In the genomic region with DNA sequence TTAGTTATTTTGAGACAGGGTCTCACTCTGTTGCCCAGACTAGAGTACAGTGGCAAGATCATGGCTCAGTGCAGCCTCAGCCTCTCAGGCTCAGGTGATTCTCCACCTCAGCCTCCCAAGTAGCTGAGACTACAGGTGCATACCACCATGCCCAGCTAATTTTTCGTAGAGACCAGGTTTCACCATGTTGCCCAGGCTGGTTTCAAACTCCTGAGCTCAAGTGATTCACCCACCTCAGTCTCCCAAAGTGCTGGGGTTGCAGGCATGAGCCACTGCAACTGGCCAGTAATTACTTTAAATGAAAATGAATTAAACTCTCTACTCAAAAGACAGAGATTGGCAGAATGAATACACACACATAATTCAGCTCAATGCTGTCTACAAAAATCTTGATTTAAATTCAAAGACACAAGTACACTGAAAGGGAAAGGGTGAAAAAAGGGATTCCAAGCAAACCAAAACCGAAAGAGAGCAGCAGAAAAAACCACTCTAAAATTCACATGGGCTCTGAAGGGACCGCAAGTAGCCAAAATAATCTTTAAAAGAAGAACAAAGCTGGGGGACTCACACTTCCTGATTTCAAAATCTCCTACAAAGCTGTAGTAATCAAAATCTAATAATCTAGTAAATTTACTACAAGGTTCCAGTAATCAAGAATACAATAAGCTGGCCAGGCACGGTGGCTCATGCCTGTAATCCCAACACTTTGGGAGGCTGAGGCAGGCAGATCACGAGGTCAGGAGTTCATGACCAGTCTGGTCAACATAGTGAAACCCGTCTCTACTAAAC, we compare ENCODE assay signal across 9 cellular contexts. TPM values are rescaled to one million over a fixed set of nuclear protein-coding genes. Genes with fewer than 3 reads are reported as not detected.
DNase-seq lines count a peak whose midpoint lies in the region; ATAC-seq and TF ChIP-seq lines count a peak whose summit lies in the region.
"Had no signal": no experiment of that assay in that cellular context is flagged by ENCODE, and none has a peak within 500 bp of the region (broad histone marks: within the 10 kb centered on the region; RNA-seq: fewer than 3 reads in every experiment).

No MANE protein-coding gene starts in this region.

- H4K20me1 ChIP-seq in PC-3 (ENCODE audit: low read length) = no peaks in the 10 kb centered on the region

- no peaks in the 10 kb centered on the region for H3K79me2 ChIP-seq in PC-3 (ENCODE audit: low read length)

- TF ChIP-seq CTCF in right lobe of liver (IDR thresholded peaks at IDR 0.05) (no peak), PC-3 (conservative IDR thresholded peaks at IDR 0.05; ENCODE audit: low read depth, low read length) (no peak)

- H3K27me3 Mint-ChIP-seq in naive thymus-derived CD8-positive, alpha-beta T cell = peaks cover 0 to 2% (median 0%) of the 10 kb centered on the region in 5 donors

- no peak overlapping the region for H3K9ac ChIP-seq in PC-3 (ENCODE audit: low read length)

- CTCF ChIA-PET in PC-3 (lab: Charles Lee) = interaction anchor here (0.6 kb wide), 1 partner anchor 197 kb away, joined by 3 read pairs; the partner anchor contains the start of gene IDUA

- no TSS peak for BruUV-seq in PC-3 (replicated peaks; lab: Mats Ljungman, UMichigan)

- H3K4me3 ChIP-seq in right lobe of liver (no peak overlapping the region), PC-3 (ENCODE audit: low read length) (no peak overlapping the region)

- POLR2A ChIA-PET in PC-3 (lab: Charles Lee; ENCODE audit: unreplicated experiment) = no interaction called here
- POLR2A ChIA-PET in naive thymus-derived CD8-positive, alpha-beta T cell (lab: Charles Lee) = interaction anchor here (1.5 to 2.1 kb wide), 3 partner anchors 9 to 18 kb away, joined by 5 to 6 read pairs (median 5); partner anchors contain the start of gene SPON2

- H2AFZ ChIP-seq in PC-3 (ENCODE audit: low read length) = no peak overlapping the region

- H3K9me3 Mint-ChIP-seq in naive thymus-derived CD8-positive, alpha-beta T cell = peaks cover 4 to 19% (median 13%) of the 10 kb centered on the region in 9 donors

- peak overlapping the region in 5 of 10 donors; percentile 5 to 74 (median 52) for H3K4me3 Mint-ChIP-seq in naive thymus-derived CD8-positive, alpha-beta T cell

- H3K9me3 ChIP-seq in right lobe of liver = no peaks in the 10 kb centered on the region
- no peaks in the 10 kb centered on the region for H3K9me3 ChIP-seq in PC-3 (ENCODE audit: low read length)

- H3K27ac Mint-ChIP-seq in naive thymus-derived CD8-positive, alpha-beta T cell = peak overlapping the region in 5 of 10 donors; percentile 11 to 76 (median 49)

- H3K9me2 ChIP-seq in PC-3 (replicated peaks; ENCODE audit: low read length) = no peaks in the 10 kb centered on the region

- H3F3A ChIP-seq in PC-3 (ENCODE audit: low read length, unreplicated experiment) = no peaks in the 10 kb centered on the region

- ATAC-seq in GM21529 (IDR thresholded peaks at IDR 0.05; ENCODE audit: unreplicated experiment) = peak; percentile 86
- peak; percentile 35 to 72 (median 54) for ATAC-seq in right lobe of liver
- no peak for ATAC-seq in PC-3
- no peak for ATAC-seq in naive thymus-derived CD8-positive, alpha-beta T cell

- DNase-seq in GF-D8 (lab: John Stamatoyannopoulos, UW) (peak; percentile 4), RPMI8226 (peak; percentile 63), right lobe of liver (no peak), HuH-7.5 (ENCODE audit: low spot score) (no peak), PC-3 (no peak), DMS153 (lab: John Stamatoyannopoulos, UW) (no peak)
- DNase-seq in naive thymus-derived CD8-positive, alpha-beta T cell = no peak
- DNase-seq: NCI-H146 had no signal

- intact Hi-C loops in right lobe of liver (cut with DNase I) = no loop called here
- intact Hi-C loops in PC-3 (cut with micrococcal nuclease) = no loop called here

- H3K36me3 Mint-ChIP-seq in naive thymus-derived CD8-positive, alpha-beta T cell = peaks cover 3 to 31% (median 23%) of the 10 kb centered on the region in 3 donors

- H3K27me3 ChIP-seq in right lobe of liver = no peaks in the 10 kb centered on the region
- H3K27me3 ChIP-seq in PC-3 (ENCODE audit: low read length) = no peaks in the 10 kb centered on the region

- no peaks in the 10 kb centered on the region for H3K36me3 ChIP-seq in right lobe of liver
- H3K36me3 ChIP-seq in PC-3 (ENCODE audit: low read depth, low read length) = no peaks in the 10 kb centered on the region

- H3K27ac ChIP-seq in right lobe of liver = peak overlapping the region in 2 of 3 donors; percentile 3
- no peak overlapping the region for H3K27ac ChIP-seq in PC-3 (ENCODE audit: low read length)

- TF ChIP-seq POLR2A in right lobe of liver (IDR thresholded peaks at IDR 0.05) = no peak

- H3K4me2 ChIP-seq in PC-3 (ENCODE audit: low read length) = no peak overlapping the region

- H3K4me1 Mint-ChIP-seq in naive thymus-derived CD8-positive, alpha-beta T cell = peaks cover 7 to 48% (median 17%) of the 10 kb centered on the region in 4 donors

- WGBS in right lobe of liver (ENCODE audit: insufficient coverage, low coverage, low lambda C conversion rate, missing lambda C conversion rate) = 39% methylated on average over 6 of the region's 6 CpGs

- peaks cover 0 to 4% (median 1%) of the 10 kb centered on the region in 4 donors for H3K4me1 ChIP-seq in right lobe of liver
- no peaks in the 10 kb centered on the region for H3K4me1 ChIP-seq in PC-3 (ENCODE audit: insufficient read depth, low read length)

RNA-seq across cellular contexts. Expression of gene SPON2, which starts 11.8 kb away (rescaled TPM):
- total RNA-seq in right lobe of liver (100 to 1,000 TPM in 3 of 6 experiments, 10 to 100 TPM in 3; 41.9 to 138 (median 99.9) TPM), PC-3 (2014; rRNA removed) (0.80 and 1.0 TPM in 2 replicates)
- total RNA-seq in naive thymus-derived CD8-positive, alpha-beta T cell = 10 to 100 TPM; 16.5 to 16.6 TPM
- 10 to 100 TPM in 1 of 3 donors, 1 to 10 TPM in 2; 8.5 to 45.9 (median 9.5) TPM for polyA plus RNA-seq in naive thymus-derived CD8-positive, alpha-beta T cell

Comparison
In these comparisons a context has a peak if more than half of its experiments do, and no peak if none do; other contexts are left out.
1. DNase-seq: peak in GF-D8 (single experiment) and RPMI8226 (single experiment); none in right lobe of liver (0 of 3), HuH-7.5 (single experiment), PC-3 (single experiment), naive thymus-derived CD8-positive, alpha-beta T cell (0 of 10) and DMS153 (single experiment).
2. ATAC-seq: peak in GM21529 (single experiment) and right lobe of liver (4 of 4); none in PC-3 (single experiment) and naive thymus-derived CD8-positive, alpha-beta T cell (0 of 2).